Comparison of ENCODE assay signal across 33 cellular contexts in the genomic region with DNA sequence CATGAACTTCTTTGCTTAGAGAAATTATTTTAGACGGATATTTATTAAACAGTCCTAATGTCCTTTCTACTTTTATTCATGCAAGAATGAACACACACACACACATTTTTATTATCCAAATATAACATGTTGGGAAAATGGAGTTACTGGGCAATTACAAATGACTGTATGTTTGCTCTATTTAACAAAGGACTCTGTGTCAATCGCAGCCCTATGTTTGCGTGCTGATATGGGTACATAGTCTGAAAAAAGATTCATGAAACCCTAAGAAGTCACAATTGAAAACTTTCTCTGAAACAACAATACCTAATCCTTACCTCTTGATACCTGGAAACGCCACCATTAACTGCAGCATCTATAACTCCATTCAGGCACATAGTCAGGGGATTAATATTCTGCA.
"Had no signal": no experiment of that assay in that cellular context is flagged by ENCODE, and none has a peak within 500 bp of the region (broad histone marks: within the 10 kb centered on the region; RNA-seq: fewer than 3 reads in every experiment).

No MANE protein-coding gene starts in this region.

- H3K4me3 ChIP-seq: body of pancreas, esophagus squamous epithelium, gastroesophageal sphincter, heart right ventricle had no signal

- H3K27ac Mint-ChIP-seq: activated CD4-positive, alpha-beta memory T cell treated with anti-CD3 and anti-CD28 coated beads for 36 hours; activated CD4-positive, alpha-beta T cell treated with anti-CD3 and anti-CD28 coated beads for 36 hours; activated CD4-positive, alpha-beta T cell treated with anti-CD3 and anti-CD28 coated beads, Interleukin-2, amount 10 ng/mL, durations not matched to agents 24 days and 14 days; activated CD8-positive, alpha-beta memory T cell treated with anti-CD3 and anti-CD28 coated beads, Interleukin-2, amount 10 ng/mL, durations not matched to agents 7 days and 5 days; activated CD8-positive, alpha-beta T cell treated with anti-CD3 and anti-CD28 coated beads, Interleukin-2, amount 10 ng/mL, durations not matched to agents 7 days and 5 days; activated naive CD8-positive, alpha-beta T cell; activated T-cell treated with anti-CD3 and anti-CD28 coated beads, Interleukin-2, amount 50 U/mL, for 24 hours; activated T-cell treated with anti-CD3 and anti-CD28 coated beads, Interleukin-2, amount 50 U/mL, for 72 hours; activated T-helper 17 cell treated with anti-CD3 and anti-CD28 coated beads, Interleukin-2, amount 50 U/mL, for 72 hours; T-helper 17 cell; T-helper 2 cell treated with Interferon-gamma antibody and Interleukin-4, amounts not matched to agents 5 μg/mL and 100 μg/mL, for 36 hours had no signal

- DNase-seq: activated CD4-positive, alpha-beta memory T cell treated with anti-CD3 and anti-CD28 coated beads for 36 hours; activated CD4-positive, alpha-beta T cell treated with anti-CD3 and anti-CD28 coated beads for 36 hours; activated CD4-positive, alpha-beta T cell treated with anti-CD3 and anti-CD28 coated beads, Interleukin-2, amount 10 ng/mL, durations not matched to agents 24 days and 14 days; activated CD4-positive, CD25-positive, alpha-beta regulatory T cell; activated CD4-positive, CD25-positive, alpha-beta regulatory T cell treated with anti-CD3 and anti-CD28 coated beads, Interleukin-2, amount 50 U/mL, for 72 hours; activated CD8-positive, alpha-beta memory T cell treated with anti-CD3 and anti-CD28 coated beads, Interleukin-2, amount 10 ng/mL, durations not matched to agents 7 days and 5 days; activated CD8-positive, alpha-beta memory T cell treated with anti-CD3 and anti-CD28 coated beads, Interleukin-2, amount 50 U/mL, for 48 hours; activated CD8-positive, alpha-beta T cell treated with anti-CD3 and anti-CD28 coated beads, Interleukin-2, amount 10 ng/mL, durations not matched to agents 7 days and 5 days; activated effector memory CD4-positive, alpha-beta T cell treated with Interleukin-2 at 50 U/mL for 16 hours; activated gamma-delta T cell treated with Interleukin-2 at 50 U/mL for 16 hours; activated naive CD4-positive, alpha-beta T cell treated with anti-CD3 and anti-CD28 coated beads, Interleukin-2, amount 50 U/mL, for 16 hours; activated naive CD4-positive, alpha-beta T cell treated with Interleukin-2 at 50 U/mL for 16 hours; activated T-cell treated with anti-CD3 and anti-CD28 coated beads for 4 hours; activated T-cell treated with anti-CD3 and anti-CD28 coated beads, Interleukin-2, amount 50 U/mL, for 24 hours; activated T-cell treated with anti-CD3 and anti-CD28 coated beads, Interleukin-2, amount 50 U/mL, for 72 hours; amniotic stem cell; aorta; body of pancreas; caudate nucleus; cortex of kidney; dermis blood vessel endothelial cell; effector CD8-positive, alpha-beta T cell; esophagus squamous epithelium; foreskin melanocyte; heart right ventricle; T-helper 1 cell; T-helper 17 cell; T1000 had no signal

- ATAC-seq: activated CD4-positive, alpha-beta T cell treated with anti-CD3 and anti-CD28 coated beads for 36 hours; activated CD8-positive, alpha-beta memory T cell treated with anti-CD3 and anti-CD28 coated beads, Interleukin-2, amount 10 ng/mL, durations not matched to agents 7 days and 5 days; activated CD8-positive, alpha-beta T cell treated with anti-CD3 and anti-CD28 coated beads, Interleukin-2, amount 10 ng/mL, durations not matched to agents 7 days and 5 days; activated T-cell treated with anti-CD3 and anti-CD28 coated beads, Interleukin-2, amount 50 U/mL, for 72 hours; activated T-helper 17 cell treated with anti-CD3 and anti-CD28 coated beads, Interleukin-2, amount 50 U/mL, for 72 hours; body of pancreas; gastroesophageal sphincter; heart right ventricle; T-helper 17 cell had no signal

- H3K4me3 Mint-ChIP-seq: activated CD4-positive, alpha-beta memory T cell treated with anti-CD3 and anti-CD28 coated beads for 36 hours; activated CD4-positive, alpha-beta T cell treated with anti-CD3 and anti-CD28 coated beads for 36 hours; activated CD4-positive, alpha-beta T cell treated with anti-CD3 and anti-CD28 coated beads, Interleukin-2, amount 10 ng/mL, durations not matched to agents 24 days and 14 days; activated CD8-positive, alpha-beta memory T cell treated with anti-CD3 and anti-CD28 coated beads, Interleukin-2, amount 10 ng/mL, durations not matched to agents 7 days and 5 days; activated CD8-positive, alpha-beta T cell treated with anti-CD3 and anti-CD28 coated beads, Interleukin-2, amount 10 ng/mL, durations not matched to agents 7 days and 5 days; activated naive CD8-positive, alpha-beta T cell; activated T-cell treated with anti-CD3 and anti-CD28 coated beads, Interleukin-2, amount 50 U/mL, for 24 hours; activated T-cell treated with anti-CD3 and anti-CD28 coated beads, Interleukin-2, amount 50 U/mL, for 72 hours; activated T-helper 17 cell treated with anti-CD3 and anti-CD28 coated beads, Interleukin-2, amount 50 U/mL, for 72 hours; T-helper 17 cell; T-helper 2 cell treated with Interferon-gamma antibody and Interleukin-4, amounts not matched to agents 5 μg/mL and 100 μg/mL, for 36 hours had no signal

- H3K27me3 Mint-ChIP-seq: activated CD4-positive, alpha-beta T cell treated with anti-CD3 and anti-CD28 coated beads for 36 hours had no signal

- H3K36me3 Mint-ChIP-seq: activated CD4-positive, alpha-beta memory T cell treated with anti-CD3 and anti-CD28 coated beads for 36 hours; activated CD8-positive, alpha-beta memory T cell treated with anti-CD3 and anti-CD28 coated beads, Interleukin-2, amount 10 ng/mL, durations not matched to agents 7 days and 5 days; activated naive CD8-positive, alpha-beta T cell had no signal

- H3K9me3 ChIP-seq: body of pancreas, esophagus squamous epithelium, gastroesophageal sphincter had no signal

- H3K4me1 ChIP-seq: body of pancreas, esophagus squamous epithelium had no signal

- H3K27me3 ChIP-seq: body of pancreas, esophagus squamous epithelium, gastroesophageal sphincter, heart right ventricle had no signal

- H3K4me1 Mint-ChIP-seq: activated CD4-positive, alpha-beta T cell treated with anti-CD3 and anti-CD28 coated beads for 36 hours; activated CD4-positive, alpha-beta T cell treated with anti-CD3 and anti-CD28 coated beads, Interleukin-2, amount 10 ng/mL, durations not matched to agents 24 days and 14 days; activated CD8-positive, alpha-beta memory T cell treated with anti-CD3 and anti-CD28 coated beads, Interleukin-2, amount 10 ng/mL, durations not matched to agents 7 days and 5 days; activated T-helper 17 cell treated with anti-CD3 and anti-CD28 coated beads, Interleukin-2, amount 50 U/mL, for 72 hours; T-helper 17 cell had no signal

- H3K9me3 Mint-ChIP-seq: activated CD4-positive, alpha-beta memory T cell treated with anti-CD3 and anti-CD28 coated beads for 36 hours; activated CD4-positive, alpha-beta T cell treated with anti-CD3 and anti-CD28 coated beads, Interleukin-2, amount 10 ng/mL, durations not matched to agents 24 days and 14 days; activated T-cell treated with anti-CD3 and anti-CD28 coated beads, Interleukin-2, amount 50 U/mL, for 24 hours; activated T-cell treated with anti-CD3 and anti-CD28 coated beads, Interleukin-2, amount 50 U/mL, for 72 hours; activated T-helper 17 cell treated with anti-CD3 and anti-CD28 coated beads, Interleukin-2, amount 50 U/mL, for 72 hours; T-helper 2 cell treated with Interferon-gamma antibody and Interleukin-4, amounts not matched to agents 5 μg/mL and 100 μg/mL, for 36 hours had no signal

- H3K27ac ChIP-seq: body of pancreas, epithelial cell of prostate, esophagus squamous epithelium, gastroesophageal sphincter, heart right ventricle had no signal
